In the genomic region with DNA sequence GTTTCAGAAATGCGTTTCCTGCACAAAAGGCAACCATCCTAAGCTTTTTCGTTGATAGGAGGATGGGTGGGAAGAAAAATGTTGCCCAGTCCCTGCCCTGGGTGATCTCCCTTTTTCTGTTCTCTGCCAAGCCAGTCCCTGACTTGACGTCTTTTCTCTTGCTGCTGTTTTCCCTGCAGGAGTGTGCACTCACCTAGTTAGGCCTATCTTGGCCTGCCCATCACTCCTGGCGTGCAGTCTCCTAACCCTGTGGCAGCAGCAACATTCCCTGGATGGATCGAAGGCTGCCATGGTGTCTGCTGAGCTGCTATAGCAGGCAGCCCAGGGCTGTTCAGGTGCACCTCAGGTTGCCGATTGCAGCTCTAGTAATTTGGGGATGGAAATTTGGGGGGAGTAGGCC, we compare ENCODE assay signal across 8 cellular contexts. TPM values are rescaled to one million over a fixed set of nuclear protein-coding genes. Genes with fewer than 3 reads are reported as not detected.
DNase-seq lines count a peak whose midpoint lies in the region; ATAC-seq, FAIRE-seq and TF ChIP-seq lines count a peak whose summit lies in the region.

No MANE protein-coding gene starts in this region.

- no peak overlapping the region for H2AFZ ChIP-seq in H1 (ENCODE audit: low read length)
- H2AFZ ChIP-seq in neuronal stem cell (ENCODE audit: low read length) = no peak overlapping the region

- H3K18ac ChIP-seq in H1 (ENCODE audit: extremely low read depth, low read length) (0 out of 2 replicates have a peak overlapping the region, but pooled peaks have one; percentile 42), neuronal stem cell (ENCODE audit: low read length) (peak overlapping the region; percentile 49)

- no peaks in the 10 kb centered on the region for H3K27me3 Mint-ChIP-seq in CD8-positive, alpha-beta T cell (ENCODE audit: low read depth)

- H3K27ac Mint-ChIP-seq in CD8-positive, alpha-beta T cell = peak overlapping the region; percentile 89

- no peak overlapping the region for H2BK120ac ChIP-seq in H1 (replicated peaks; ENCODE audit: low read depth, low read length)
- H2BK120ac ChIP-seq in neuronal stem cell (ENCODE audit: low read depth, low read length) = no peak overlapping the region

- no peak for TF ChIP-seq RAD21 in H1 (IDR thresholded peaks at IDR 0.05 in 1 of 2, conservative IDR thresholded peaks at IDR 0.05 in 1 of 2; ENCODE audit: low read depth in 2 of 2, low read length in 2 of 2)

- peak overlapping the region; percentile 64 for H3K4me3 ChIP-seq in CD8-positive, alpha-beta T cell (ENCODE audit: low read depth, low read length)
- H3K4me3 ChIP-seq in H1 (ENCODE audit: extremely low read depth in 1 of 4, insufficient read depth in 2 of 4, low read depth in 3 of 4, low read length in 4 of 4) = peak overlapping the region; percentile 72 to 95 (median 87)
- H3K4me3 ChIP-seq in neuronal stem cell (ENCODE audit: low read length in 2 of 2) = peak overlapping the region; percentile 57 to 90

- H3K36me3 Mint-ChIP-seq in CD8-positive, alpha-beta T cell = peaks cover 20% of the 10 kb centered on the region

- no peak for ATAC-seq in CD8-positive, alpha-beta T cell
- no peak for ATAC-seq in GM21717 (IDR thresholded peaks at IDR 0.05; ENCODE audit: unreplicated experiment)

- H2BK5ac ChIP-seq in H1 (ENCODE audit: low read depth, low read length) (peak overlapping the region; percentile 22; the same call in 1 of the 2 replicates), neuronal stem cell (ENCODE audit: low read length) (no peak overlapping the region)

- H4K91ac ChIP-seq in H1 (replicated peaks; ENCODE audit: insufficient read length, low read length) (no peak overlapping the region), neuronal stem cell (ENCODE audit: low read depth, low read length, poor library complexity) (no peak overlapping the region)

- H3K23ac ChIP-seq in H1 (ENCODE audit: insufficient read length) (no peak overlapping the region), neuronal stem cell (ENCODE audit: low read depth, low read length, poor library complexity) (no peak overlapping the region)

- no peak overlapping the region for H3K27ac ChIP-seq in CD8-positive, alpha-beta T cell (ENCODE audit: low read depth, low read length)
- H3K27ac ChIP-seq in H1 (ENCODE audit: low read depth, low read length) (no peak overlapping the region), neuronal stem cell (replicated peaks; ENCODE audit: low read length) (no peak overlapping the region)

- H3K79me1 ChIP-seq in H1 (ENCODE audit: low read depth, low read length) (peaks cover 11% of the 10 kb centered on the region), neuronal stem cell (ENCODE audit: low read depth, low read length) (peaks cover 5% of the 10 kb centered on the region)

- peaks cover 5% of the 10 kb centered on the region for H3K36me3 ChIP-seq in CD8-positive, alpha-beta T cell (ENCODE audit: insufficient read depth, low read length)
- peaks cover 11 to 34% (median 22%) of the 10 kb centered on the region in 4 experiments; a peak in 7 of 8 replicates for H3K36me3 ChIP-seq in H1 (ENCODE audit: control insufficient read depth in 2 of 4, insufficient read depth in 4 of 4, low read length in 3 of 4)
- H3K36me3 ChIP-seq in neuronal stem cell (replicated peaks in 1 of 2; ENCODE audit: control insufficient read depth in 2 of 2, insufficient read depth in 2 of 2, low read length in 2 of 2) = peaks cover 22 to 48% of the 10 kb centered on the region in 2 donors

- peak overlapping the region; percentile 85 to 88 for H3K4me2 ChIP-seq in H1 (ENCODE audit: insufficient read depth in 1 of 2, low read depth in 2 of 2, low read length in 2 of 2)
- peak overlapping the region; percentile 81 for H3K4me2 ChIP-seq in neuronal stem cell (ENCODE audit: insufficient read depth, low read length, poor library complexity, severe bottlenecking)

- H3K14ac ChIP-seq in H1 (ENCODE audit: insufficient read length) = no peak overlapping the region
- no peak overlapping the region for H3K14ac ChIP-seq in neuronal stem cell (ENCODE audit: low read length)

- H2BK15ac ChIP-seq in H1 (ENCODE audit: low read length) (0 out of 2 replicates have a peak overlapping the region, but pooled peaks have one; percentile 19), neuronal stem cell (ENCODE audit: low read length) (no peak overlapping the region)

- no peak overlapping the region for H2BK20ac ChIP-seq in H1 (ENCODE audit: low read length)

- no peak overlapping the region for H2BK12ac ChIP-seq in H1 (ENCODE audit: low read depth, low read length)
- no peak overlapping the region for H2BK12ac ChIP-seq in neuronal stem cell (ENCODE audit: low read length)

- H3K4me1 ChIP-seq in CD8-positive, alpha-beta T cell (ENCODE audit: insufficient read depth, low read length) = peaks cover 22% of the 10 kb centered on the region
- H3K4me1 ChIP-seq in H1 (replicated peaks in 1 of 4; ENCODE audit: control insufficient read depth in 3 of 4, insufficient read depth in 4 of 4, low read length in 3 of 4) (peaks cover 5 to 13% (median 9%) of the 10 kb centered on the region in 4 experiments; a peak in 6 of 7 replicates), neuronal stem cell (ENCODE audit: control insufficient read depth in 2 of 2, insufficient read depth in 1 of 2, low read depth in 1 of 2, low read length in 2 of 2) (peaks cover 10 to 13% of the 10 kb centered on the region in 2 donors)

- FAIRE-seq in H1 (lab: Jason Lieb, UNC) = no peak

- no peak overlapping the region for H4K8ac ChIP-seq in H1 (ENCODE audit: extremely low read depth, insufficient read depth, low read length)
- H4K8ac ChIP-seq in neuronal stem cell (ENCODE audit: low read depth, low read length) = no peak overlapping the region

- peaks cover 0 to 28% of the 10 kb centered on the region in 2 experiments; a peak in 2 of 4 replicates for H3K79me2 ChIP-seq in H1 (ENCODE audit: control insufficient read depth in 1 of 2, insufficient read depth in 2 of 2, low read length in 2 of 2)

- H3K4ac ChIP-seq in H1 (replicated peaks; ENCODE audit: insufficient read length, low read depth, low read length) (no peak overlapping the region), neuronal stem cell (ENCODE audit: low read length) (no peak overlapping the region)

- intact Hi-C loops in CD8-positive, alpha-beta T cell (cut with DNase I, micrococcal nuclease) = loop anchor here (5.0 to 10.0 kb wide), 8 partner anchors 193 to 1176 kb away; a partner anchor contains a TSS

- peaks cover 2 to 6% of the 10 kb centered on the region in 2 experiments for H4K20me1 ChIP-seq in H1 (replicated peaks in 1 of 2; ENCODE audit: control insufficient read depth in 1 of 2, insufficient read depth in 2 of 2, low read length in 2 of 2)

- WGBS in H1 (ENCODE audit: extremely low coverage in 1 of 2, insufficient coverage in 1 of 2, insufficient read length in 1 of 2, insufficient replicate concordance in 2 of 2, low coverage in 1 of 2, low lambda C conversion rate in 2 of 2, missing lambda C conversion rate in 1 of 2), 2 experiments = 47% methylated on average over 6 of the region's 6 CpGs; no CpG with 5 or more reads in 1 of the 2 experiments
- no CpG with 5 or more reads among the region's 6 CpGs for WGBS in neuronal stem cell (ENCODE audit: extremely low coverage in 2 of 2, insufficient read length in 2 of 2, insufficient replicate concordance in 1 of 2), 2 donors

- no peaks in the 10 kb centered on the region for H3K9me3 Mint-ChIP-seq in CD8-positive, alpha-beta T cell

- CTCF ChIA-PET in CD8-positive, alpha-beta T cell (lab: Charles Lee) = interaction anchor here (0.6 to 4.4 kb wide), 8 partner anchors 10 to 384 kb away, joined by 3 to 62 read pairs (median 4); a partner anchor contains a TSS
- CTCF ChIA-PET in H1 (lab: Charles Lee; ENCODE audit: partially characterized antibody) = interaction anchor here (0.6 to 5.4 kb wide), 12 partner anchors 14 to 299 kb away, joined by 3 to 56 read pairs (median 4); a partner anchor contains a TSS

- no peak overlapping the region for H4K5ac ChIP-seq in H1 (ENCODE audit: insufficient read length, low read depth, low read length)

- no peaks in the 10 kb centered on the region for H3K27me3 ChIP-seq in CD8-positive, alpha-beta T cell (ENCODE audit: insufficient read depth, low read length)
- H3K27me3 ChIP-seq in H1 (replicated peaks in 1 of 4; ENCODE audit: control insufficient read depth in 3 of 4, extremely low read depth in 1 of 4, insufficient read depth in 3 of 4, low read length in 3 of 4) (no peaks in the 10 kb centered on the region), neuronal stem cell (ENCODE audit: control insufficient read depth in 3 of 3, insufficient read depth in 3 of 3, low read depth in 1 of 3, low read length in 3 of 3) (no peaks in the 10 kb centered on the region)

- TF ChIP-seq CTCF in CD8-positive, alpha-beta T cell (IDR thresholded peaks at IDR 0.05) = no peak
- no peak for TF ChIP-seq CTCF in H1 (IDR thresholded peaks at IDR 0.05; ENCODE audit: control extremely low read depth in 1 of 3, insufficient read depth in 1 of 3, low read depth in 1 of 3, low read length in 3 of 3)

- H3K56ac ChIP-seq in H1 (replicated peaks; ENCODE audit: insufficient read length, low read depth, low read length) = no peak overlapping the region

- no peaks in the 10 kb centered on the region for H3K9me3 ChIP-seq in CD8-positive, alpha-beta T cell (ENCODE audit: low read length)
- H3K9me3 ChIP-seq in H1 (ENCODE audit: insufficient read depth in 2 of 2, low read depth in 1 of 2, low read length in 1 of 2) = no peaks in the 10 kb centered on the region
- no peaks in the 10 kb centered on the region for H3K9me3 ChIP-seq in neuronal stem cell (replicated peaks in 1 of 2; ENCODE audit: control insufficient read depth in 2 of 2, insufficient read depth in 1 of 2, low read depth in 1 of 2, low read length in 2 of 2)

- no peak for TF ChIP-seq EP300 in H1 (IDR thresholded peaks at IDR 0.05; ENCODE audit: borderline replicate concordance in 1 of 2, low read depth in 2 of 2, low read length in 2 of 2)

- TF ChIP-seq POLR2A in H1 (IDR thresholded peaks at IDR 0.05; ENCODE audit: control extremely low read depth in 1 of 2, low read depth in 2 of 2, low read length in 2 of 2) = no peak

- H2AK5ac ChIP-seq in H1 (ENCODE audit: low read depth, low read length) = 0 out of 2 replicates have a peak overlapping the region, but pooled peaks have one; percentile 42
- no peak overlapping the region for H2AK5ac ChIP-seq in neuronal stem cell (ENCODE audit: low read depth, low read length)

- H3K4me1 Mint-ChIP-seq in CD8-positive, alpha-beta T cell (ENCODE audit: low read depth) = peaks cover 37% of the 10 kb centered on the region

- DNase-seq in CD8-positive, alpha-beta T cell = no peak
- DNase-seq in NCI-H526 treated with DMSO at 0.1 percent for 48 hours (lab: John Stamatoyannopoulos, UW) (peak; percentile 19), H1 (ENCODE audit: low read depth in 1 of 2, low spot score in 2 of 2) (no peak), neuronal stem cell (ENCODE audit: low spot score) (no peak), NCI-H2029 treated with DMSO at 0.1 percent for 48 hours (lab: John Stamatoyannopoulos, UW) (no peak), NCI-H2171 (lab: John Stamatoyannopoulos, UW) (no peak), activated gamma-delta T cell (lab: John Stamatoyannopoulos, UW) (no peak)

- POLR2A ChIA-PET in CD8-positive, alpha-beta T cell (lab: Charles Lee) = interaction anchor here (0.6 to 1.7 kb wide), 3 partner anchors 14 to 62 kb away, joined by 3 to 9 read pairs (median 3); a partner anchor contains a TSS
- POLR2A ChIA-PET in H1 (lab: Charles Lee; ENCODE audit: partially characterized antibody) = interaction anchor here (0.6 to 5.4 kb wide), 10 partner anchors 11 to 132 kb away, joined by 3 to 42 read pairs (median 6); a partner anchor contains a TSS

- H3K9ac ChIP-seq in H1 (replicated peaks in 1 of 4; ENCODE audit: extremely low read depth in 1 of 4, low read depth in 3 of 4, low read length in 3 of 4) = peak overlapping the region in 3 of 4 experiments; percentile 26 to 82 (median 39); a peak in 2 of 7 replicates
- peak overlapping the region; percentile 38 for H3K9ac ChIP-seq in neuronal stem cell (ENCODE audit: low read depth, low read length, poor library complexity)

- peaks cover 5% of the 10 kb centered on the region; the same call in 1 of the 2 replicates for H3K23me2 ChIP-seq in H1 (ENCODE audit: low read depth, low read length)

- peak overlapping the region; percentile 93 for H3K4me3 Mint-ChIP-seq in CD8-positive, alpha-beta T cell

RNA-seq across cellular contexts. Expression of a gene that starts 1.2 kb away (rescaled TPM):
- 1 to 10 TPM; 8.1 to 8.4 TPM for total RNA-seq in CD8-positive, alpha-beta T cell
- 50.1 and 51.9 TPM in 2 replicates for total RNA-seq in H1 (2021; fragmentation: NEBNext Ultra II Directional; extraction: Animal tissue kit (Norgen Biotek cat#: 25700))
- polyA plus RNA-seq in H1 (2011; rRNA removed) = 40.5 and 40.6 TPM in 2 replicates
- 51.3 TPM for polyA plus RNA-seq in H1 (2011; cell fraction: cytosol; rRNA removed)
- 36.7 TPM for polyA plus RNA-seq in H1 (2011; cell fraction: nucleus; rRNA removed)
- 39.9 to 51.9 TPM (median 44.9 TPM) in 4 replicates for polyA plus RNA-seq in H1 (2012, experiment 1 of 2)
- polyA plus RNA-seq in H1 (2012, experiment 2 of 2) = 18.4 TPM
- polyA plus RNA-seq in H1 (2013, experiment 1 of 2) = 22.7 TPM
- polyA plus RNA-seq in H1 (2013, experiment 2 of 2) = 21.6 TPM
- 59.9 and 64.9 TPM in 2 replicates for polyA minus RNA-seq in H1 (2011; rRNA and poly(A)+ RNA removed)
- 33.0 TPM for polyA minus RNA-seq in H1 (2011; cell fraction: cytosol; rRNA and poly(A)+ RNA removed)
- 28.7 TPM for polyA minus RNA-seq in H1 (2011; cell fraction: nucleus; rRNA and poly(A)+ RNA removed)
- polyA plus RNA-seq in neuronal stem cell (2013, experiment 1 of 2) = 41.3 TPM
- polyA plus RNA-seq in neuronal stem cell (2013, experiment 2 of 2) = 43.0 TPM

RNA-seq across cellular contexts. Expression of a gene that starts 14.2 kb away (rescaled TPM):
- total RNA-seq in CD8-positive, alpha-beta T cell = 1 to 10 TPM; 7.3 to 9.1 TPM
- 3.9 and 4.9 TPM in 2 replicates for total RNA-seq in H1 (2021; fragmentation: NEBNext Ultra II Directional; extraction: Animal tissue kit (Norgen Biotek cat#: 25700))
- polyA plus RNA-seq in H1 (2011; rRNA removed) = 7.5 and 8.7 TPM in 2 replicates
- polyA plus RNA-seq in H1 (2011; cell fraction: cytosol; rRNA removed) = 8.2 TPM
- polyA plus RNA-seq in H1 (2011; cell fraction: nucleus; rRNA removed) = 11.5 TPM
- 3.4 to 8.5 TPM (median 6.3 TPM) in 4 replicates for polyA plus RNA-seq in H1 (2012, experiment 1 of 2)
- 4.5 TPM for polyA plus RNA-seq in H1 (2012, experiment 2 of 2)
- 2.9 TPM for polyA plus RNA-seq in H1 (2013, experiment 1 of 2)
- polyA plus RNA-seq in H1 (2013, experiment 2 of 2) = 2.5 TPM
- 1.3 and 2.9 TPM in 2 replicates for polyA minus RNA-seq in H1 (2011; rRNA and poly(A)+ RNA removed)
- 3.9 TPM for polyA minus RNA-seq in H1 (2011; cell fraction: cytosol; rRNA and poly(A)+ RNA removed)
- 3.2 TPM for polyA minus RNA-seq in H1 (2011; cell fraction: nucleus; rRNA and poly(A)+ RNA removed)
- polyA plus RNA-seq in neuronal stem cell (2013, experiment 1 of 2) = 2.0 TPM
- 2.2 TPM for polyA plus RNA-seq in neuronal stem cell (2013, experiment 2 of 2)

RNA-seq across cellular contexts. Expression of a gene that starts 24.5 kb away (rescaled TPM):
- total RNA-seq in CD8-positive, alpha-beta T cell = 10 to 100 TPM; 20.3 to 22.5 TPM
- 260 and 266 TPM in 2 replicates for total RNA-seq in H1 (2021; fragmentation: NEBNext Ultra II Directional; extraction: Animal tissue kit (Norgen Biotek cat#: 25700))
- polyA plus RNA-seq in H1 (2011; rRNA removed) = 34.4 and 37.1 TPM in 2 replicates
- polyA plus RNA-seq in H1 (2011; cell fraction: cytosol; rRNA removed) = 50.8 TPM
- 26.0 TPM for polyA plus RNA-seq in H1 (2011; cell fraction: nucleus; rRNA removed)
- polyA plus RNA-seq in H1 (2012, experiment 1 of 2) = 98.6 to 133 TPM (median 116 TPM) in 4 replicates
- 61.6 TPM for polyA plus RNA-seq in H1 (2012, experiment 2 of 2)
- 141 TPM for polyA plus RNA-seq in H1 (2013, experiment 1 of 2)
- polyA plus RNA-seq in H1 (2013, experiment 2 of 2) = 191 TPM
- polyA minus RNA-seq in H1 (2011; rRNA and poly(A)+ RNA removed) = 89.4 and 147 TPM in 2 replicates
- polyA minus RNA-seq in H1 (2011; cell fraction: cytosol; rRNA and poly(A)+ RNA removed) = 75.7 TPM
- polyA minus RNA-seq in H1 (2011; cell fraction: nucleus; rRNA and poly(A)+ RNA removed) = 32.8 TPM
- 57.0 TPM for polyA plus RNA-seq in neuronal stem cell (2013, experiment 1 of 2)
- 60.7 TPM for polyA plus RNA-seq in neuronal stem cell (2013, experiment 2 of 2)

Comparison
In these comparisons a context has a peak if more than half of its experiments do, and no peak if none do; other contexts are left out.
1. RNA of a gene that starts 24.5 kb away (total RNA-seq): 260 to 266 TPM in H1; 20.3 to 22.5 TPM in CD8-positive, alpha-beta T cell; every median in the first group is over 10 times any median in the second.
2. Peak in every context shown above with its lines, with median percentiles within 50 percentile points of each other: H3K4me3 ChIP-seq.